Comparison of ENCODE assay signal across 13 cellular contexts in genomic region chr5:124921694-124922093, GRCh38.
DNase-seq lines count a peak whose midpoint lies in the region; ATAC-seq and TF ChIP-seq lines count a peak whose summit lies in the region.
"Had no signal": no experiment of that assay in that cellular context is flagged by ENCODE, and none has a peak within 500 bp of the region (broad histone marks: within the 10 kb centered on the region; RNA-seq: fewer than 3 reads in every experiment).

No MANE protein-coding gene starts in this region.

- POLR2A ChIA-PET in GM10248 (lab: Yijun Ruan, JAX): no interaction called here

- peak overlapping the region; percentile 81 for H3K27ac ChIP-seq in layer of hippocampus (ENCODE audit: low read depth, low read length)
- H3K27ac ChIP-seq: transverse colon had no signal

- TF ChIP-seq CTCF in GM10248 (IDR thresholded peaks at IDR 0.05; ENCODE audit: control extremely low read depth, extremely low read depth, low read depth, missing control alignments): no peak

- H3K27me3 ChIP-seq in layer of hippocampus (ENCODE audit: control insufficient read depth, insufficient read depth, low read length): no peaks in the 10 kb centered on the region
- H3K27me3 ChIP-seq: transverse colon had no signal

- ATAC-seq in GM18861 (IDR thresholded peaks at IDR 0.05; ENCODE audit: unreplicated experiment) (peak; percentile 13), GM21786 (IDR thresholded peaks at IDR 0.05; ENCODE audit: unreplicated experiment) (peak; percentile 8), HG03378 (IDR thresholded peaks at IDR 0.05; ENCODE audit: unreplicated experiment) (peak; percentile 24)
- ATAC-seq: left cardiac atrium had no signal

- no peak for DNase-seq in NCI-H1105 (lab: John Stamatoyannopoulos, UW)
- DNase-seq in GM10248 (ENCODE audit: extremely low spot score): no peak
- DNase-seq in islet precursor cell: no peak
- no peak for DNase-seq in T-helper 1 cell
- DNase-seq: left cardiac atrium; NCI-H2227 treated with DMSO at 0.1 percent for 48 hours; occipital lobe; stimulated activated CD4-positive, alpha-beta T cell treated with anti-CD3 and anti-CD28 coated beads, Interleukin-2, amount 100 ng/mL, for 48 hours; transverse colon had no signal

- CTCF ChIA-PET in GM10248 (lab: Yijun Ruan, JAX): interaction anchor here (1.0 to 2.0 kb wide), 3 partner anchors 8 to 20 kb away, joined by 3 to 6 read pairs (median 5); no protein-coding TSS in a partner anchor
